Comparison of ENCODE assay signal across 8 cellular contexts in genomic region chr1:44995467-44996238, GRCh38.
"Had no signal": no experiment of that assay in that cellular context is flagged by ENCODE, and none has a peak within 500 bp of the region (broad histone marks: within the 10 kb centered on the region; RNA-seq: fewer than 3 reads in every experiment).

No MANE protein-coding gene starts in this region.

- H3K4me2 ChIP-seq: GM23338 had no signal

- H2AFZ ChIP-seq: GM23338 had no signal

- FAIRE-seq: H1, H54, HTR-8/SVneo had no signal

- H3K4me3 ChIP-seq: GM23338 had no signal

- DNase-seq: H9, HCEC 1CT, HFFc6, KG1 had no signal

- ATAC-seq: GM23338 had no signal
